8 cellular contexts compared by ENCODE assay signal in genomic region chr19:49677232-49677881, GRCh38. TPM values are rescaled to one million over a fixed set of nuclear protein-coding genes. Genes with fewer than 3 reads are reported as not detected.
DNase-seq lines count a peak whose midpoint lies in the region; ATAC-seq, FAIRE-seq and TF ChIP-seq lines count a peak whose summit lies in the region.

Gene PRMT1, plus strand, starts transcription at chr19:49677271. Its CDS starts 10 bp downstream, at chr19:49677281.

- peaks cover 25 to 50% of the 10 kb centered on the region in 2 donors for H3K4me1 Mint-ChIP-seq in natural killer cell

- no peaks in the 10 kb centered on the region for H3K27me3 Mint-ChIP-seq in natural killer cell (ENCODE audit: low read depth in 2 of 2)

- peaks cover 40 to 53% (median 45%) of the 10 kb centered on the region in 4 donors for H3K4me1 ChIP-seq in upper lobe of left lung

- H3K9me3 ChIP-seq in upper lobe of left lung = no peaks in the 10 kb centered on the region

- ATAC-seq in natural killer cell (peak; percentile 0 to 20 (median 6)), upper lobe of left lung (ENCODE audit: low FRiP score in 2 of 2) (peak in 1 of 2 donors; percentile 32)

- H3K27ac ChIP-seq in upper lobe of left lung = peak within 1 kb of the TSS; percentile 91 to 96 (median 92)

- H3K4me3 ChIP-seq in LNCaP clone FGC (ENCODE audit: low read depth, low read length) (peak within 1 kb of the TSS; percentile 99), fibroblast of mammary gland (ENCODE audit: control insufficient read depth, low read depth, low read length) (peak within 1 kb of the TSS; percentile 96), upper lobe of left lung (peak within 1 kb of the TSS; percentile 88 to 100 (median 99))

- TF ChIP-seq EP300 in upper lobe of left lung (IDR thresholded peaks at IDR 0.05) = no peak

- TF ChIP-seq POLR2A in GM12891 (IDR thresholded peaks at IDR 0.05; ENCODE audit: low read depth, low read length) (peak; percentile 95), upper lobe of left lung (IDR thresholded peaks at IDR 0.05) (peak in 3 of 4 donors; percentile 64 to 92 (median 84))

- H3K27me3 ChIP-seq in upper lobe of left lung = no peaks in the 10 kb centered on the region

- FAIRE-seq in GM12891 (lab: Jason Lieb, UNC) = no peak

- DNase-seq in GM12891 (ENCODE audit: insufficient read length, low spot score) (no peak), LNCaP clone FGC (ENCODE audit: low read depth) (no peak), activated T-cell treated with anti-CD3 and anti-CD28 coated beads for 48 hours (ENCODE audit: low read depth) (peak; percentile 53), fibroblast of mammary gland (ENCODE audit: low read depth) (no peak), natural killer cell (peak; percentile 59), upper lobe of left lung (peak in 1 of 2 donors; percentile 94), HCEC 1CT (no peak), HPDE6-E6E7 (ENCODE audit: extremely low spot score) (no peak)

- H3K27ac Mint-ChIP-seq in natural killer cell = peak within 1 kb of the TSS; percentile 98 to 99

- H3K4me3 Mint-ChIP-seq in natural killer cell = peak within 1 kb of the TSS; percentile 99

- intact Hi-C loops in natural killer cell (cut with micrococcal nuclease) = loop anchor here (1.0 to 5.0 kb wide), 3 partner anchors 37 to 190 kb away; partner anchors contain the start of genes PNKP, RPS11 and RRAS

- TF ChIP-seq CTCF in LNCaP clone FGC (IDR thresholded peaks at IDR 0.05; ENCODE audit: control insufficient read depth, extremely low read depth, insufficient read depth) (no peak), fibroblast of mammary gland (conservative IDR thresholded peaks at IDR 0.05; ENCODE audit: control insufficient read depth, insufficient read depth, low read depth, low read length) (no peak), natural killer cell (IDR thresholded peaks at IDR 0.05) (no peak), upper lobe of left lung (IDR thresholded peaks at IDR 0.05) (peak in 1 of 6 experiments; percentile 12)

- H3K36me3 Mint-ChIP-seq in natural killer cell = no peaks in the 10 kb centered on the region

- WGBS in upper lobe of left lung, 2 donors = 1% methylated on average over 25 to 26 of the region's 56 CpGs

- H3K9me3 Mint-ChIP-seq in natural killer cell = no peaks in the 10 kb centered on the region

- peaks cover under 1 to 15% (median 14%) of the 10 kb centered on the region in 4 donors for H3K36me3 ChIP-seq in upper lobe of left lung

TF ChIP-seq in GM12891, 5 proteins besides CTCF, POLR2A, EP300 and RAD21:
- TF ChIP-seq POLR2AphosphoS5 (IDR thresholded peaks at IDR 0.05; ENCODE audit: low read depth, low read length) (peak; percentile 94), TAF1 (IDR thresholded peaks at IDR 0.05; ENCODE audit: low read depth, low read length) (peak; percentile 92), PAX5 (IDR thresholded peaks at IDR 0.05; ENCODE audit: insufficient read depth, low read length, severe bottlenecking) (no peak), POU2F2 (IDR thresholded peaks at IDR 0.05; ENCODE audit: low read depth, low read length) (peak; percentile 78), SPI1 (IDR thresholded peaks at IDR 0.05; ENCODE audit: low read depth, low read length) (no peak)

RNA-seq across cellular contexts. Expression of gene PRMT1, which starts in this region (rescaled TPM):
- 282 TPM for polyA plus RNA-seq in GM12891 (2012; ENCODE audit: low read depth, missing spikeins)
- total RNA-seq in natural killer cell = 10 to 100 TPM; 77.0 to 92.5 (median 78.2) TPM
- 100 to 1,000 TPM in 2 of 6 donors, 10 to 100 TPM in 4; 65.6 to 155 (median 82.0) TPM for total RNA-seq in upper lobe of left lung

Comparison
In these comparisons a context has a peak if more than half of its experiments do, and no peak if none do; other contexts are left out.
1. DNase-seq: peak in activated T-cell treated with anti-CD3 and anti-CD28 coated beads for 48 hours (single experiment) and natural killer cell (single experiment); none in GM12891 (single experiment), LNCaP clone FGC (single experiment), fibroblast of mammary gland (single experiment), HCEC 1CT (single experiment) and HPDE6-E6E7 (single experiment).
2. Peak in every context shown above with its lines, with median percentiles within 50 percentile points of each other: H3K4me3 ChIP-seq.